Comparison of ENCODE assay signal across 24 cellular contexts in genomic region chr18:75162978-75163377, GRCh38.
"Had no signal": no experiment of that assay in that cellular context is flagged by ENCODE, and none has a peak within 500 bp of the region (broad histone marks: within the 10 kb centered on the region; RNA-seq: fewer than 3 reads in every experiment).

No MANE protein-coding gene starts in this region.

- DNase-seq: activated CD4-positive, alpha-beta memory T cell treated with anti-CD3 and anti-CD28 coated beads for 36 hours; activated CD4-positive, alpha-beta T cell treated with anti-CD3 and anti-CD28 coated beads for 36 hours; activated CD4-positive, alpha-beta T cell treated with anti-CD3 and anti-CD28 coated beads, Interleukin-2, amount 10 ng/mL, durations not matched to agents 24 days and 14 days; activated CD4-positive, CD25-positive, alpha-beta regulatory T cell; activated CD4-positive, CD25-positive, alpha-beta regulatory T cell treated with anti-CD3 and anti-CD28 coated beads, Interleukin-2, amount 50 U/mL, for 72 hours; activated CD8-positive, alpha-beta memory T cell treated with anti-CD3 and anti-CD28 coated beads, Interleukin-2, amount 10 ng/mL, durations not matched to agents 7 days and 5 days; activated CD8-positive, alpha-beta memory T cell treated with anti-CD3 and anti-CD28 coated beads, Interleukin-2, amount 50 U/mL, for 4 hours; activated CD8-positive, alpha-beta T cell treated with anti-CD3 and anti-CD28 coated beads, Interleukin-2, amount 10 ng/mL, durations not matched to agents 7 days and 5 days; activated effector memory CD4-positive, alpha-beta T cell treated with anti-CD3 and anti-CD28 coated beads, Interleukin-2, amount 50 U/mL, for 16 hours; activated naive CD4-positive, alpha-beta T cell treated with anti-CD3 and anti-CD28 coated beads, Interleukin-2, amount 10 ng/mL, durations not matched to agents 7 days and 5 days; activated naive CD8-positive, alpha-beta T cell treated with anti-CD3 and anti-CD28 coated beads, Interleukin-2, amount 10 ng/mL, durations not matched to agents 7 days and 5 days; activated T-cell treated with anti-CD3 and anti-CD28 coated beads, Interleukin-2, amount 50 U/mL, for 1 hour; activated T-cell treated with anti-CD3 and anti-CD28 coated beads, Interleukin-2, amount 50 U/mL, for 48 hours; cortex of kidney; effector CD4-positive, alpha-beta T cell; effector memory CD8-positive, alpha-beta T cell; SW 1271; T-helper 1 cell; T-helper 17 cell; T1000 had no signal

- H3K27me3 ChIP-seq: ascending aorta, breast epithelium had no signal

- ATAC-seq: activated CD4-positive, alpha-beta T cell treated with anti-CD3 and anti-CD28 coated beads for 36 hours; activated CD8-positive, alpha-beta memory T cell treated with anti-CD3 and anti-CD28 coated beads, Interleukin-2, amount 10 ng/mL, durations not matched to agents 7 days and 5 days; activated CD8-positive, alpha-beta T cell treated with anti-CD3 and anti-CD28 coated beads, Interleukin-2, amount 10 ng/mL, durations not matched to agents 7 days and 5 days; activated naive CD4-positive, alpha-beta T cell treated with anti-CD3 and anti-CD28 coated beads, Interleukin-2, amount 50 U/mL, for 72 hours; effector memory CD8-positive, alpha-beta T cell; T-helper 17 cell had no signal

- H3K4me3 ChIP-seq: ascending aorta, breast epithelium had no signal

- H3K36me3 ChIP-seq: ascending aorta, breast epithelium had no signal

- H3K4me1 ChIP-seq: ascending aorta, breast epithelium had no signal

- H3K9me3 ChIP-seq: ascending aorta, breast epithelium had no signal

- H3K27ac ChIP-seq: ascending aorta, breast epithelium, epithelial cell of prostate had no signal
